ENCODE assay signal across 21 cellular contexts in genomic region chr4:77593101-77593500, GRCh38. TPM values are rescaled to one million over a fixed set of nuclear protein-coding genes. Genes with fewer than 3 reads are reported as not detected.
A peak's percentile ranks its signal among the peaks of the same experiment; 100 is the strongest.
DNase-seq lines count a peak whose midpoint lies in the region; ATAC-seq lines count a peak whose summit lies in the region.
"Had no signal": no experiment of that assay in that cellular context is flagged by ENCODE, and none has a peak within 500 bp of the region (broad histone marks: within the 10 kb centered on the region; RNA-seq: fewer than 3 reads in every experiment).

No MANE protein-coding gene starts in this region.

- DNase-seq in activated CD4-positive, alpha-beta T cell treated with anti-CD3 and anti-CD28 coated beads, Interleukin-2, amount 10 ng/mL, durations not matched to agents 24 days and 14 days: no peak
- no peak for DNase-seq in activated CD4-positive, alpha-beta T cell treated with anti-CD3 and anti-CD28 coated beads for 48 hours
- DNase-seq in CD4-positive, CD25-positive, alpha-beta regulatory T cell: no peak
- peak; percentile 47 to 58 for DNase-seq in activated T-cell treated with anti-CD3 and anti-CD28 coated beads, Interleukin-2, amount 50 U/mL, for 48 hours
- DNase-seq in effector memory CD8-positive, alpha-beta T cell: no peak
- DNase-seq in stimulated activated naive CD4-positive, alpha-beta T cell treated with Interleukin-2 at 50 U/mL for 16 hours (lab: John Stamatoyannopoulos, UW): no peak
- DNase-seq: activated CD4-positive, alpha-beta T cell treated with anti-CD3 and anti-CD28 coated beads, Interleukin-2, amount 50 U/mL, for 1 hour; amniotic stem cell; BE2C; glutamatergic neuron; KG1; NCI-H187 treated with DMSO at 0.1 percent for 48 hours; upper lobe of left lung had no signal

- no peak overlapping the region for H3K27ac ChIP-seq in CD4-positive, CD25-positive, alpha-beta regulatory T cell (ENCODE audit: insufficient read depth, low read length, poor library complexity, severe bottlenecking)
- H3K27ac ChIP-seq: A549, neutrophil, upper lobe of left lung had no signal

- peak overlapping the region; percentile 15 for H3K4me3 ChIP-seq in CD4-positive, CD25-positive, alpha-beta regulatory T cell (ENCODE audit: low read depth, low read length)
- H3K4me3 ChIP-seq: A549, upper lobe of left lung had no signal

- no peak for ATAC-seq in CD4-positive, CD25-positive, alpha-beta regulatory T cell (ENCODE audit: low read depth in 2 of 2)
- no peak for ATAC-seq in effector memory CD8-positive, alpha-beta T cell (replicated peaks)
- ATAC-seq in GM19455 (IDR thresholded peaks at IDR 0.05; ENCODE audit: unreplicated experiment) (no peak), GM18519 (IDR thresholded peaks at IDR 0.05; ENCODE audit: low FRiP score, unreplicated experiment) (no peak)
- ATAC-seq: A549 had no signal

- H3K36me3 Mint-ChIP-seq in activated CD4-positive, alpha-beta T cell treated with anti-CD3 and anti-CD28 coated beads, Interleukin-2, amount 10 ng/mL, durations not matched to agents 24 days and 14 days (ENCODE audit: low read depth): peaks cover 3% of the 10 kb centered on the region
- no peaks in the 10 kb centered on the region for H3K36me3 Mint-ChIP-seq in CD4-positive, CD25-positive, alpha-beta regulatory T cell
- no peaks in the 10 kb centered on the region for H3K36me3 Mint-ChIP-seq in effector memory CD8-positive, alpha-beta T cell (ENCODE audit: insufficient read depth)

- peak overlapping the region; percentile 7 for H3K4me3 Mint-ChIP-seq in activated CD4-positive, alpha-beta T cell treated with anti-CD3 and anti-CD28 coated beads, Interleukin-2, amount 10 ng/mL, durations not matched to agents 24 days and 14 days
- no peak overlapping the region for H3K4me3 Mint-ChIP-seq in CD4-positive, CD25-positive, alpha-beta regulatory T cell
- peak overlapping the region; percentile 15 to 51 for H3K4me3 Mint-ChIP-seq in effector memory CD8-positive, alpha-beta T cell
- H3K4me3 Mint-ChIP-seq: dendritic cell treated with granulocyte-macrophage colony-stimulating factor and Interleukin-4, amounts not matched to agents 40 ng/mL and 50 ng/mL, for 4 days had no signal

- peak overlapping the region; percentile 84 for H3K27ac Mint-ChIP-seq in activated CD4-positive, alpha-beta T cell treated with anti-CD3 and anti-CD28 coated beads, Interleukin-2, amount 10 ng/mL, durations not matched to agents 24 days and 14 days
- H3K27ac Mint-ChIP-seq in CD4-positive, CD25-positive, alpha-beta regulatory T cell: no peak overlapping the region
- H3K27ac Mint-ChIP-seq in effector memory CD8-positive, alpha-beta T cell: peak overlapping the region in 1 of 2 donors; percentile 85
- H3K27ac Mint-ChIP-seq: dendritic cell treated with granulocyte-macrophage colony-stimulating factor and Interleukin-4, amounts not matched to agents 40 ng/mL and 50 ng/mL, for 4 days had no signal

- H3K9me3 Mint-ChIP-seq in activated CD4-positive, alpha-beta T cell treated with anti-CD3 and anti-CD28 coated beads, Interleukin-2, amount 10 ng/mL, durations not matched to agents 24 days and 14 days: no peaks in the 10 kb centered on the region
- peaks cover 0 to 3% (median 0%) of the 10 kb centered on the region in 7 donors for H3K9me3 Mint-ChIP-seq in CD4-positive, CD25-positive, alpha-beta regulatory T cell
- no peaks in the 10 kb centered on the region for H3K9me3 Mint-ChIP-seq in effector memory CD8-positive, alpha-beta T cell
- H3K9me3 Mint-ChIP-seq: dendritic cell treated with granulocyte-macrophage colony-stimulating factor and Interleukin-4, amounts not matched to agents 40 ng/mL and 50 ng/mL, for 4 days had no signal

- H3K27me3 ChIP-seq in CD4-positive, CD25-positive, alpha-beta regulatory T cell (ENCODE audit: control insufficient read depth, insufficient read depth, low read length): peaks cover 2% of the 10 kb centered on the region
- H3K27me3 ChIP-seq: neutrophil, upper lobe of left lung had no signal

- intact Hi-C loops in activated CD4-positive, alpha-beta T cell treated with anti-CD3 and anti-CD28 coated beads, Interleukin-2, amount 10 ng/mL, durations not matched to agents 24 days and 14 days (cut with micrococcal nuclease): no loop called here

- H3K36me3 ChIP-seq in CD4-positive, CD25-positive, alpha-beta regulatory T cell (ENCODE audit: control insufficient read depth, insufficient read depth, low read length): no peaks in the 10 kb centered on the region
- H3K36me3 ChIP-seq: BE2C, neutrophil, upper lobe of left lung had no signal

- H3K4me1 ChIP-seq in CD4-positive, CD25-positive, alpha-beta regulatory T cell (ENCODE audit: control insufficient read depth, insufficient read depth, low read length, poor library complexity, severe bottlenecking): no peaks in the 10 kb centered on the region
- H3K4me1 ChIP-seq: A549, BE2C, upper lobe of left lung had no signal

- H3K9me3 ChIP-seq in CD4-positive, CD25-positive, alpha-beta regulatory T cell (ENCODE audit: control insufficient read depth in 2 of 2, low read length in 2 of 2): no peaks in the 10 kb centered on the region
- H3K9me3 ChIP-seq: A549, BE2C, neutrophil, upper lobe of left lung had no signal

- peaks cover 55% of the 10 kb centered on the region for H3K4me1 Mint-ChIP-seq in activated CD4-positive, alpha-beta T cell treated with anti-CD3 and anti-CD28 coated beads, Interleukin-2, amount 10 ng/mL, durations not matched to agents 24 days and 14 days
- peaks cover 0 to 2% (median 0%) of the 10 kb centered on the region in 4 donors for H3K4me1 Mint-ChIP-seq in CD4-positive, CD25-positive, alpha-beta regulatory T cell
- H3K4me1 Mint-ChIP-seq in effector memory CD8-positive, alpha-beta T cell (ENCODE audit: low read depth in 2 of 2): peaks cover 25 to 26% of the 10 kb centered on the region in 2 donors

- no peaks in the 10 kb centered on the region for H3K27me3 Mint-ChIP-seq in activated CD4-positive, alpha-beta T cell treated with anti-CD3 and anti-CD28 coated beads, Interleukin-2, amount 10 ng/mL, durations not matched to agents 24 days and 14 days
- H3K27me3 Mint-ChIP-seq in CD4-positive, CD25-positive, alpha-beta regulatory T cell: peaks cover 20% of the 10 kb centered on the region
- H3K27me3 Mint-ChIP-seq in effector memory CD8-positive, alpha-beta T cell: peaks cover 0 to 17% of the 10 kb centered on the region in 2 donors
- H3K27me3 Mint-ChIP-seq: dendritic cell treated with granulocyte-macrophage colony-stimulating factor and Interleukin-4, amounts not matched to agents 40 ng/mL and 50 ng/mL, for 4 days had no signal

RNA-seq across cellular contexts. Expression of gene CXCL13, which starts 12.5 kb away (rescaled TPM):
- 25.5 and 25.7 TPM in 2 replicates for total RNA-seq in activated CD4-positive, alpha-beta T cell treated with anti-CD3 and anti-CD28 coated beads, Interleukin-2, amount 10 ng/mL, durations not matched to agents 24 days and 14 days
- total RNA-seq in CD4-positive, CD25-positive, alpha-beta regulatory T cell: not detected
- polyA plus RNA-seq in CD4-positive, CD25-positive, alpha-beta regulatory T cell: not detected
- total RNA-seq: HT1080, lung microvascular endothelial cell, pulmonary artery endothelial cell had no signal
- polyA plus RNA-seq: A549 had no signal

Comparison
In these comparisons a context has a peak if more than half of its experiments do, and no peak if none do; other contexts are left out.
1. DNase-seq: peak in activated T-cell treated with anti-CD3 and anti-CD28 coated beads, Interleukin-2, amount 50 U/mL, for 48 hours (2 of 2); none in activated CD4-positive, alpha-beta T cell treated with anti-CD3 and anti-CD28 coated beads, Interleukin-2, amount 10 ng/mL, durations not matched to agents 24 days and 14 days (single experiment), activated CD4-positive, alpha-beta T cell treated with anti-CD3 and anti-CD28 coated beads for 48 hours (single experiment), CD4-positive, CD25-positive, alpha-beta regulatory T cell (0 of 3), effector memory CD8-positive, alpha-beta T cell (0 of 3) and stimulated activated naive CD4-positive, alpha-beta T cell treated with Interleukin-2 at 50 U/mL for 16 hours (single experiment).
2. H3K4me3 Mint-ChIP-seq: peak in activated CD4-positive, alpha-beta T cell treated with anti-CD3 and anti-CD28 coated beads, Interleukin-2, amount 10 ng/mL, durations not matched to agents 24 days and 14 days (single experiment) and effector memory CD8-positive, alpha-beta T cell (2 of 2); none in CD4-positive, CD25-positive, alpha-beta regulatory T cell (0 of 4).
3. RNA of gene CXCL13, which starts 12.5 kb away (total RNA-seq): 25.5 to 25.7 TPM in activated CD4-positive, alpha-beta T cell treated with anti-CD3 and anti-CD28 coated beads, Interleukin-2, amount 10 ng/mL, durations not matched to agents 24 days and 14 days; not detected in CD4-positive, CD25-positive, alpha-beta regulatory T cell (single experiment); every median in the first group is over 10 times any median in the second.